Comparison of ENCODE assay signal across 25 cellular contexts in the genomic region with DNA sequence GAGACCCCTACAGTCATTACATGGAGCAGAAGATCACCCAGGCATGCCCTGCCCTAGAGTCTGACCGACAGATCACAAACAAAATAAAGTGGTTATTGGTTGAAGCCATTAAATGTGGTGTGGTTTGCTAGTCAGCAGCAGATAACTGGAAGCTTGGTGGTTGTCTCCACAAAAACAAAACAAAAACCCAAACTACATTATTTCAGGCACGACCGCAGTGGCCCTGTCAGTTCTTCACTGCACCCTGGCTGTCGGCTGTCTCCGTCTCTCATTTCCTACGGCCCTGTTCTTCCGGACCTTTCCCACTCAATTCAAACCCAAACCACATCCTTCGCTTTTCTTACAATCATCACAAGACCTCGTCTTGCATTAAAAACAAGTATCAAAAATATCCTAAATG.
"Had no signal": no experiment of that assay in that cellular context is flagged by ENCODE, and none has a peak within 500 bp of the region (broad histone marks: within the 10 kb centered on the region; RNA-seq: fewer than 3 reads in every experiment).

No MANE protein-coding gene starts in this region.

- H3K4me3 ChIP-seq: ovary, psoas muscle, right lobe of liver, sigmoid colon, stomach, thoracic aorta, thyroid gland, tibial nerve, upper lobe of left lung, vagina had no signal

- H3K27me3 ChIP-seq: ovary, right lobe of liver, sigmoid colon, stomach, thyroid gland, tibial nerve, upper lobe of left lung, vagina had no signal

- ATAC-seq: naive thymus-derived CD8-positive, alpha-beta T cell; natural killer cell treated with Interleukin-12 subunit alpha and Interleukin-12 subunit beta and Interleukin-15 and Interleukin-18, amount 100 ng/mL, for 72 hours; psoas muscle; right cardiac atrium; right lobe of liver; stimulated activated effector memory CD8-positive, alpha-beta T cell treated with anti-CD3 and anti-CD28 coated beads, Interleukin-12 subunit alpha, Interleukin-12 subunit beta, amount 100 ng/mL, for 72 hours; stimulated activated naive B cell treated with anti-CD40 and anti-IgM and Interleukin-4, amounts not matched to agents 10 μg/mL and 1 μg/mL and 100 μg/mL, for 72 hours had no signal

- H3K27ac ChIP-seq: ovary, parathyroid adenoma, psoas muscle, right lobe of liver, sigmoid colon, stomach, thoracic aorta, thyroid gland, tibial nerve, upper lobe of left lung, vagina had no signal

- H2AFZ ChIP-seq: parathyroid adenoma had no signal

- H3K79me2 ChIP-seq: parathyroid adenoma had no signal

- H3K9me3 ChIP-seq: ovary, psoas muscle, right lobe of liver, sigmoid colon, stomach, thoracic aorta, thyroid gland, tibial nerve, upper lobe of left lung, vagina had no signal

- H3K4me1 ChIP-seq: parathyroid adenoma, psoas muscle, right lobe of liver, thyroid gland had no signal

- H3K9ac ChIP-seq: parathyroid adenoma had no signal

- DNase-seq: naive thymus-derived CD8-positive, alpha-beta T cell; nephron progenitor cell; ovary; posterior cingulate gyrus; psoas muscle; right cardiac atrium; right lobe of liver; sigmoid colon; small intestine; stimulated activated CD4-positive, alpha-beta T cell treated with anti-CD3 and anti-CD28 coated beads, Interleukin-15, amount 100 ng/mL, for 24 hours; stimulated activated CD4-positive, alpha-beta T cell treated with anti-CD3 and anti-CD28 coated beads, Interleukin-2, amount 100 ng/mL, for 24 hours; stimulated activated CD4-positive, alpha-beta T cell treated with anti-CD3 and anti-CD28 coated beads, Interleukin-2, amount 100 ng/mL, for 48 hours; stimulated activated CD4-positive, alpha-beta T cell treated with anti-CD3 and anti-CD28 coated beads, Interleukin-4, amount 100 ng/mL, for 24 hours; stimulated activated naive B cell treated with anti-CD40 and anti-IgM and Interleukin-4, amounts not matched to agents 10 μg/mL and 1 μg/mL and 100 μg/mL, for 72 hours; stimulated activated naive CD4-positive, alpha-beta T cell treated with Interleukin-2 at 50 U/mL for 16 hours; stomach; thyroid gland; trophoblast cell had no signal

- H3K36me3 ChIP-seq: ovary, right lobe of liver, sigmoid colon, stomach, thoracic aorta, thyroid gland, tibial nerve, upper lobe of left lung, vagina had no signal
